ENCODE assay signal across 8 cellular contexts in genomic region chr22:41831828-41832552, GRCh38.
DNase-seq lines count a peak whose midpoint lies in the region; ATAC-seq, FAIRE-seq and TF ChIP-seq lines count a peak whose summit lies in the region.

No MANE protein-coding gene starts in this region.

- peak overlapping the region; percentile 83 for H3K27ac ChIP-seq in neutrophil

- TF ChIP-seq CTCF in neutrophil (IDR thresholded peaks at IDR 0.05) (no peak), D721Med (IDR thresholded peaks at IDR 0.05; ENCODE audit: insufficient read depth, missing control alignments) (no peak)

- ATAC-seq in HG03025 (IDR thresholded peaks at IDR 0.05; ENCODE audit: low FRiP score, unreplicated experiment) (no peak), HG03565 (IDR thresholded peaks at IDR 0.05; ENCODE audit: unreplicated experiment) (no peak)

- H3K4me1 ChIP-seq in NT2/D1 (ENCODE audit: insufficient read depth, insufficient read length) (peaks cover 4% of the 10 kb centered on the region), endocrine pancreas (ENCODE audit: control insufficient read depth, insufficient read depth, low read length) (no peaks in the 10 kb centered on the region), neutrophil (ENCODE audit: control insufficient read depth in 1 of 2, insufficient read depth in 1 of 2, low read depth in 1 of 2, low read length in 1 of 2) (peaks cover 14 to 30% of the 10 kb centered on the region in 2 experiments)

- peak overlapping the region; percentile 85 for H3K9ac ChIP-seq in NT2/D1 (ENCODE audit: insufficient read length, low read depth)
- H3K9ac ChIP-seq in endocrine pancreas (ENCODE audit: control insufficient read depth, insufficient read depth, low read length) = peak overlapping the region; percentile 86

- DNase-seq in NCI-H2171 treated with DMSO at 0.1 percent for 48 hours (lab: John Stamatoyannopoulos, UW) (peak; percentile 66), NCI-H2171 (lab: John Stamatoyannopoulos, UW) (no peak), NT2/D1 (ENCODE audit: low read depth, low spot score) (no peak), D721Med (ENCODE audit: insufficient read length, low spot score) (no peak)

- H3K27me3 ChIP-seq in NT2/D1 (ENCODE audit: insufficient read depth, insufficient read length) (no peaks in the 10 kb centered on the region), endocrine pancreas (ENCODE audit: control insufficient read depth, insufficient read depth, low read length) (no peaks in the 10 kb centered on the region), neutrophil (no peaks in the 10 kb centered on the region)

- FAIRE-seq in D721Med (lab: Jason Lieb, UNC) = no peak

- H3K9me3 ChIP-seq in NT2/D1 (ENCODE audit: insufficient read depth, low read length) (peaks cover 7% of the 10 kb centered on the region; the same call in 1 of the 2 replicates), endocrine pancreas (ENCODE audit: control insufficient read depth, low read length) (no peaks in the 10 kb centered on the region), neutrophil (no peaks in the 10 kb centered on the region)

- H3K4me3 ChIP-seq in NT2/D1 (ENCODE audit: insufficient read length, low read depth) (peak overlapping the region; percentile 39), endocrine pancreas (ENCODE audit: control insufficient read depth, insufficient read depth, low read length) (peak overlapping the region; percentile 65), neutrophil (ENCODE audit: low read depth in 1 of 2, low read length in 1 of 2) (peak overlapping the region; percentile 88 to 92)

- H3K36me3 ChIP-seq in NT2/D1 (ENCODE audit: insufficient read depth, insufficient read length, low read length) (peaks cover 21% of the 10 kb centered on the region), endocrine pancreas (ENCODE audit: control insufficient read depth, insufficient read depth, low read length) (peaks cover 5% of the 10 kb centered on the region), neutrophil (peaks cover 8% of the 10 kb centered on the region)

Comparison
In these comparisons a context has a peak if more than half of its experiments do, and no peak if none do; other contexts are left out.
1. H3K4me3 ChIP-seq: peak in every context shown above with its lines; median percentile 90 in neutrophil; 65 in endocrine pancreas; 39 in NT2/D1.